8 cellular contexts compared by ENCODE assay signal in genomic region chr4:105471566-105472176, GRCh38. TPM values are rescaled to one million over a fixed set of nuclear protein-coding genes. Genes with fewer than 3 reads are reported as not detected.
A peak's percentile ranks its signal among the peaks of the same experiment; 100 is the strongest.
DNase-seq lines count a peak whose midpoint lies in the region; ATAC-seq, FAIRE-seq and TF ChIP-seq lines count a peak whose summit lies in the region.

No MANE protein-coding gene starts in this region.

- H3K36me3 ChIP-seq in neutrophil (peaks cover 3% of the 10 kb centered on the region), suprapubic skin (peaks cover 4% of the 10 kb centered on the region)

- ATAC-seq in GM21528 (IDR thresholded peaks at IDR 0.05; ENCODE audit: low FRiP score, unreplicated experiment), result peak; percentile 37
- ATAC-seq in foreskin keratinocyte, result peak; percentile 52

- H3K4me1 ChIP-seq in foreskin keratinocyte (peaks cover 9% of the 10 kb centered on the region), neutrophil (ENCODE audit: control insufficient read depth in 1 of 2, insufficient read depth in 1 of 2, low read depth in 1 of 2, low read length in 1 of 2) (peaks cover 40 to 41% of the 10 kb centered on the region in 2 experiments), suprapubic skin (peaks cover 39% of the 10 kb centered on the region)

- TF ChIP-seq CTCF in foreskin keratinocyte (conservative IDR thresholded peaks at IDR 0.05) (peak; percentile 79), neutrophil (IDR thresholded peaks at IDR 0.05) (peak; percentile 75), suprapubic skin (IDR thresholded peaks at IDR 0.05) (peak; percentile 16 to 47)

- TF ChIP-seq EP300 in suprapubic skin (IDR thresholded peaks at IDR 0.05), result no peak

- peak; percentile 28 for FAIRE-seq in RCC 7860 (lab: Jason Lieb, UNC)

- no peak overlapping the region for H3K27ac ChIP-seq in foreskin keratinocyte
- peak overlapping the region; percentile 64 for H3K27ac ChIP-seq in neutrophil
- peak overlapping the region; percentile 97 for H3K27ac ChIP-seq in suprapubic skin

- H3K9me3 ChIP-seq in neutrophil (no peaks in the 10 kb centered on the region), suprapubic skin (no peaks in the 10 kb centered on the region)

- DNase-seq in DMS114 treated with DMSO at 0.1 percent for 48 hours (lab: John Stamatoyannopoulos, UW; ENCODE audit: unreplicated experiment) (peak; percentile 33), KBM-7 (peak; percentile 84), RCC 7860 (ENCODE audit: low spot score) (peak; percentile 47), foreskin keratinocyte (peak in 1 of 2 donors; percentile 57), suprapubic skin (ENCODE audit: low spot score in 2 of 2) (peak; percentile 75 to 82)
- peak; percentile 46 for DNase-seq in activated T-helper 9 cell treated with anti-CD3 and anti-CD28 coated beads, Interleukin-2, amount 50 U/mL, for 16 hours (ENCODE audit: low read depth)

- H3K27me3 ChIP-seq in foreskin keratinocyte, result no peaks in the 10 kb centered on the region
- no peaks in the 10 kb centered on the region for H3K27me3 ChIP-seq in neutrophil
- H3K27me3 ChIP-seq in suprapubic skin, result no peaks in the 10 kb centered on the region

- 13% methylated on average over 10 of the region's 10 CpGs for WGBS in suprapubic skin

- no peak for TF ChIP-seq POLR2A in suprapubic skin (IDR thresholded peaks at IDR 0.05)

- in situ Hi-C loops in KBM-7 (cut with MboI; ENCODE audit: low pct_unique_long_range_greater_than_20kb, low sequenced_read_pairs), result loop anchor here (25.0 kb wide), 1 partner anchor 334 kb away; the partner anchor contains the start of gene TET2

- H3K4me3 ChIP-seq in neutrophil (ENCODE audit: low read depth in 1 of 2, low read length in 1 of 2) (peak overlapping the region; percentile 36 to 74), suprapubic skin (peak overlapping the region; percentile 82)

RNA-seq across cellular contexts. Expression of gene PPA2, which starts 2.2 kb away (rescaled TPM):
- total RNA-seq in foreskin keratinocyte (125 and 127 TPM in 2 replicates), suprapubic skin (100 to 1,000 TPM in 2 of 4 donors, 10 to 100 TPM in 2; 85.4 to 170 (median 113) TPM)
- polyA plus RNA-seq in foreskin keratinocyte, result 118 and 144 TPM in 2 replicates
